In genomic region chr5:85293139-85293785, GRCh38 we compare ENCODE assay signal across 1 cellular context.
TF ChIP-seq lines count a peak whose summit lies in the region.

No MANE protein-coding gene starts in this region.

TF ChIP-seq in GM23338, 12 proteins besides CTCF, POLR2A, EP300 and RAD21 (continued from another document):
- TF ChIP-seq ZNF462 (CRISPR knock-in tag; IDR thresholded peaks at IDR 0.05): no peak
- TF ChIP-seq EZH2phosphoT487 (IDR thresholded peaks at IDR 0.05; ENCODE audit: unreplicated experiment): no peak
- no peak for TF ChIP-seq EZH2 (IDR thresholded peaks at IDR 0.05; ENCODE audit: low read depth, unreplicated experiment)
- no peak for TF ChIP-seq CREB1 (CRISPR knock-in tag; IDR thresholded peaks at IDR 0.05; ENCODE audit: low read depth)
- TF ChIP-seq ZNF331 (CRISPR knock-in tag; IDR thresholded peaks at IDR 0.05; ENCODE audit: low read depth): no peak
